10 cellular contexts compared by ENCODE assay signal in genomic region chr7:125670926-125671572, GRCh38.
DNase-seq lines count a peak whose midpoint lies in the region; ATAC-seq and TF ChIP-seq lines count a peak whose summit lies in the region.
"Had no signal": no experiment of that assay in that cellular context is flagged by ENCODE, and none has a peak within 500 bp of the region (broad histone marks: within the 10 kb centered on the region; RNA-seq: fewer than 3 reads in every experiment).

No MANE protein-coding gene starts in this region.

- peaks cover 0 to 1% (median 0%) of the 10 kb centered on the region in 3 donors for H3K27me3 Mint-ChIP-seq in CD14-positive monocyte (ENCODE audit: low read depth in 3 of 3)

- no peak overlapping the region for H3K4me2 ChIP-seq in HCT116 (ENCODE audit: low read length)

- DNase-seq in CD14-positive monocyte (ENCODE audit: low spot score): no peak
- DNase-seq in HCT116 (ENCODE audit: low read depth, low spot score): peak; percentile 22
- DNase-seq in kidney epithelial cell (ENCODE audit: low read depth): no peak
- no peak for DNase-seq in UCSD-AML1 (lab: John Stamatoyannopoulos, UW; ENCODE audit: unreplicated experiment)
- no peak for DNase-seq in nucleus accumbens (lab: John Stamatoyannopoulos, UW)
- DNase-seq: activated naive CD4-positive, alpha-beta T cell treated with anti-CD3 and anti-CD28 coated beads for 36 hours had no signal

- no peak overlapping the region for H3K27ac ChIP-seq in HCT116 (ENCODE audit: low read depth, low read length)

- no peaks in the 10 kb centered on the region for H3K36me3 Mint-ChIP-seq in CD14-positive monocyte

- peak; percentile 73 for TF ChIP-seq RAD21 in HCT116 (IDR thresholded peaks at IDR 0.05; ENCODE audit: low read depth)

- no peaks in the 10 kb centered on the region for H3K9me2 ChIP-seq in HCT116 (ENCODE audit: insufficient read depth)

- RAD21 ChIA-PET in HCT116 (lab: Charles Lee; ENCODE audit: low non-redundant PET in 1 of 2, low total read pairs in 2 of 2, uncharacterized antibody in 2 of 2, unreplicated experiment in 2 of 2): no interaction called here

- H3K79me2 ChIP-seq in HCT116 (ENCODE audit: insufficient read depth, low read length): no peaks in the 10 kb centered on the region

- intact Hi-C loops in CD14-positive monocyte (cut with micrococcal nuclease): no loop called here
- intact Hi-C loops in HCT116 (cut with micrococcal nuclease): loop anchor here (1.0 kb wide), 1 partner anchor 611 kb away; no protein-coding TSS in a partner anchor

- H3K4me1 Mint-ChIP-seq in CD14-positive monocyte: no peaks in the 10 kb centered on the region

- no peak for TF ChIP-seq POLR2A in HCT116 (IDR thresholded peaks at IDR 0.05; ENCODE audit: borderline replicate concordance, extremely low read depth, insufficient read depth, insufficient read length)

- no peak overlapping the region for H3K4me3 ChIP-seq in HCT116 (replicated peaks in 1 of 2; ENCODE audit: low read depth in 1 of 2, low read length in 2 of 2)
- no peak overlapping the region for H3K4me3 ChIP-seq in kidney epithelial cell (ENCODE audit: low read depth, low read length)
- H3K4me3 ChIP-seq: HAP-1 had no signal

- H3K4me1 ChIP-seq in HCT116 (ENCODE audit: control insufficient read depth in 1 of 2, insufficient read depth in 2 of 2, low read length in 2 of 2): no peaks in the 10 kb centered on the region

- H3K9me3 Mint-ChIP-seq in CD14-positive monocyte: peaks cover 0 to 2% (median 0%) of the 10 kb centered on the region in 7 donors
- H3K9me3 Mint-ChIP-seq: activated naive CD4-positive, alpha-beta T cell treated with anti-CD3 and anti-CD28 coated beads for 36 hours had no signal

- H2AFZ ChIP-seq in HCT116 (ENCODE audit: low read depth, low read length, poor library complexity, severe bottlenecking): no peak overlapping the region

- peak; percentile 50 for TF ChIP-seq CTCF in CD14-positive monocyte (IDR thresholded peaks at IDR 0.05)
- TF ChIP-seq CTCF in HCT116 (IDR thresholded peaks at IDR 0.05 in 2 of 3, conservative IDR thresholded peaks at IDR 0.05 in 1 of 3; ENCODE audit: borderline replicate concordance in 1 of 3, insufficient read depth in 1 of 3, low read depth in 2 of 3, low read length in 2 of 3): peak; percentile 50 to 72 (median 61); a peak in 5 of 6 replicates
- peak; percentile 66 for TF ChIP-seq CTCF in kidney epithelial cell (IDR thresholded peaks at IDR 0.05; ENCODE audit: insufficient read depth, low read length, poor library complexity, severe bottlenecking)

- no peak overlapping the region for H3K9ac ChIP-seq in HCT116 (ENCODE audit: low read length)

- CTCF ChIA-PET in HCT116 (lab: Charles Lee): interaction anchor here (1.0 to 1.6 kb wide), 2 partner anchors 12 to 611 kb away, joined by 3 to 8 read pairs; no protein-coding TSS in a partner anchor

- H3K36me3 ChIP-seq in HCT116 (ENCODE audit: control insufficient read depth in 1 of 2, insufficient read depth in 2 of 2, low read length in 2 of 2) (no peaks in the 10 kb centered on the region), kidney epithelial cell (ENCODE audit: control insufficient read depth, insufficient read depth, low read length) (no peaks in the 10 kb centered on the region)
- H3K36me3 ChIP-seq: HAP-1 had no signal

- no peak overlapping the region for H3K4me3 Mint-ChIP-seq in CD14-positive monocyte
- H3K4me3 Mint-ChIP-seq: activated naive CD4-positive, alpha-beta T cell treated with anti-CD3 and anti-CD28 coated beads for 36 hours had no signal

- BruUV-seq in HCT116 (replicated peaks; lab: Mats Ljungman, UMichigan): no TSS peak

- H3K27me3 ChIP-seq in HCT116 (ENCODE audit: insufficient read depth, low read length) (no peaks in the 10 kb centered on the region), kidney epithelial cell (ENCODE audit: control insufficient read depth, insufficient read depth, low read length) (no peaks in the 10 kb centered on the region)

- H3K9me3 ChIP-seq in HCT116 (ENCODE audit: control insufficient read depth in 1 of 2, insufficient read depth in 1 of 2, low read depth in 1 of 2, low read length in 2 of 2): no peaks in the 10 kb centered on the region
- H3K9me3 ChIP-seq: HAP-1 had no signal

- POLR2A ChIA-PET in HCT116 (lab: Charles Lee): no interaction called here

- H4K20me1 ChIP-seq in HCT116 (ENCODE audit: insufficient read depth): no peaks in the 10 kb centered on the region

- no peak overlapping the region for H3K27ac Mint-ChIP-seq in CD14-positive monocyte
- H3K27ac Mint-ChIP-seq: activated naive CD4-positive, alpha-beta T cell treated with anti-CD3 and anti-CD28 coated beads for 36 hours had no signal

- ATAC-seq in HCT116: no peak; the same call in 1 of the 2 replicates
- peak; percentile 30; the same call in 1 of the 3 replicates for ATAC-seq in SK-N-SH treated with all-trans-retinoic acid at 6 μM for 48 hours
- no peak for ATAC-seq in GM18861 (IDR thresholded peaks at IDR 0.05; ENCODE audit: unreplicated experiment)
- no peak for ATAC-seq in GM18517 (IDR thresholded peaks at IDR 0.05; ENCODE audit: unreplicated experiment)

TF ChIP-seq in HCT116, 20 proteins besides CTCF, POLR2A, EP300 and RAD21:
- TF ChIP-seq JUND (IDR thresholded peaks at IDR 0.05): no peak
- no peak for TF ChIP-seq EZH2 (IDR thresholded peaks at IDR 0.05)
- TF ChIP-seq SIN3A (IDR thresholded peaks at IDR 0.05; ENCODE audit: low read depth): no peak
- no peak for TF ChIP-seq SRF (IDR thresholded peaks at IDR 0.05; ENCODE audit: low read depth)
- TF ChIP-seq ATF3 (IDR thresholded peaks at IDR 0.05): no peak
- TF ChIP-seq MAX (IDR thresholded peaks at IDR 0.05): no peak
- no peak for TF ChIP-seq EGR1 (IDR thresholded peaks at IDR 0.05; ENCODE audit: low read depth)
- TF ChIP-seq TCF7L2 (IDR thresholded peaks at IDR 0.05; ENCODE audit: borderline replicate concordance, extremely low read depth, insufficient read depth, insufficient read length): no peak

TF ChIP-seq in SK-N-SH treated with all-trans-retinoic acid at 6 μM for 48 hours, 23 proteins besides CTCF, POLR2A, EP300 and RAD21:
- TF ChIP-seq ZFP3 (CRISPR knock-in tag; IDR thresholded peaks at IDR 0.05): no peak
- TF ChIP-seq CSRNP3 (CRISPR knock-in tag; IDR thresholded peaks at IDR 0.05): no peak
- no peak for TF ChIP-seq OSR1 (CRISPR knock-in tag; IDR thresholded peaks at IDR 0.05)
- TF ChIP-seq TSHZ2 (CRISPR knock-in tag; IDR thresholded peaks at IDR 0.05): no peak
- no peak for TF ChIP-seq PPARA (CRISPR knock-in tag; IDR thresholded peaks at IDR 0.05; ENCODE audit: borderline replicate concordance)
